26 cellular contexts compared by ENCODE assay signal in genomic region chrX:77949840-77950239, GRCh38. TPM values are rescaled to one million over a fixed set of nuclear protein-coding genes. Genes with fewer than 3 reads are reported as not detected.
A peak's percentile ranks its signal among the peaks of the same experiment; 100 is the strongest.
DNase-seq lines count a peak whose midpoint lies in the region; ATAC-seq, FAIRE-seq and TF ChIP-seq lines count a peak whose summit lies in the region.
"Had no signal": no experiment of that assay in that cellular context is flagged by ENCODE, and none has a peak within 500 bp of the region (broad histone marks: within the 10 kb centered on the region; RNA-seq: fewer than 3 reads in every experiment).

No MANE protein-coding gene starts in this region.

- H3K27ac ChIP-seq in Panc1 (ENCODE audit: low read length) = peak overlapping the region; percentile 39; the same call in 1 of the 2 replicates
- H3K27ac ChIP-seq in esophagus muscularis mucosa (replicated peaks in 1 of 4) = peak overlapping the region in 3 of 4 donors; percentile 46 to 58 (median 47)
- no peak overlapping the region for H3K27ac ChIP-seq in thyroid gland
- H3K27ac ChIP-seq: HL-60, SK-N-MC had no signal

- TF ChIP-seq POLR2A in esophagus muscularis mucosa (IDR thresholded peaks at IDR 0.05; ENCODE audit: low read depth) (no peak), thyroid gland (IDR thresholded peaks at IDR 0.05) (no peak)

- no peaks in the 10 kb centered on the region; the same call in 1 of the 2 replicates for H3K36me3 ChIP-seq in Panc1 (ENCODE audit: control insufficient read depth, insufficient read depth, low read length)
- H3K36me3 ChIP-seq in esophagus muscularis mucosa = no peaks in the 10 kb centered on the region
- H3K36me3 ChIP-seq in thyroid gland = no peaks in the 10 kb centered on the region

- H3K4me3 ChIP-seq in Panc1 (ENCODE audit: low read depth in 2 of 2, low read length in 2 of 2) (no peak overlapping the region), esophagus muscularis mucosa (no peak overlapping the region), thyroid gland (replicated peaks in 1 of 3) (no peak overlapping the region)
- H3K4me3 ChIP-seq: SK-N-MC had no signal

- no TSS peak for BruUV-seq in Panc1 (replicated peaks; lab: Mats Ljungman, UMichigan)

- H3K27me3 ChIP-seq in Panc1 (ENCODE audit: control insufficient read depth, insufficient read depth, low read length) = no peaks in the 10 kb centered on the region
- no peaks in the 10 kb centered on the region for H3K27me3 ChIP-seq in esophagus muscularis mucosa
- H3K27me3 ChIP-seq in thyroid gland = no peaks in the 10 kb centered on the region

- intact Hi-C loops in Panc1 (cut with micrococcal nuclease; ENCODE audit: unreplicated experiment) = no loop called here
- intact Hi-C loops in esophagus muscularis mucosa (cut with DNase I) = no loop called here
- intact Hi-C loops in thyroid gland (cut with DNase I) = no loop called here

- TF ChIP-seq EP300 in esophagus muscularis mucosa (IDR thresholded peaks at IDR 0.05) = no peak

- FAIRE-seq in GM19239 (lab: Jason Lieb, UNC) = peak; percentile 77
- FAIRE-seq: GM12891, GM18507, HTR-8/SVneo had no signal

- DNase-seq in GM19239 (ENCODE audit: insufficient read length, low spot score) = no peak
- DNase-seq in Panc1 (ENCODE audit: low read depth, low spot score) = no peak
- DNase-seq in esophagus muscularis mucosa (ENCODE audit: extremely low spot score) = no peak
- DNase-seq in thyroid gland = peak; percentile 68 to 77
- DNase-seq in DMS53 treated with DMSO at 0.1 percent for 48 hours (lab: John Stamatoyannopoulos, UW; ENCODE audit: unreplicated experiment) = no peak
- DNase-seq in activated CD4-positive, alpha-beta T cell treated with anti-CD3 and anti-CD28 coated beads, Interleukin-2, amount 50 U/mL, for 1 hour = no peak
- no peak for DNase-seq in pons (ENCODE audit: low spot score)
- DNase-seq: H7, Karpas-422, MM.1S, NCI-H1092 treated with DMSO at 0.1 percent for 48 hours, NCI-H146, NCI-H2081, NCI-H524, NCI-H82, OCI-M1, SHP77, T-cell had no signal

- H3K4me1 ChIP-seq in Panc1 (ENCODE audit: control insufficient read depth, insufficient read depth, low read length) (peaks cover 22% of the 10 kb centered on the region), esophagus muscularis mucosa (peaks cover 2 to 24% (median 10%) of the 10 kb centered on the region in 4 donors), thyroid gland (peaks cover 0 to 8% of the 10 kb centered on the region in 2 donors)

- WGBS in esophagus muscularis mucosa = 86% methylated on average over 2 of the region's 2 CpGs
- WGBS in thyroid gland, 2 donors = 36 to 44% methylated on average over 2 of the region's 2 CpGs

- ATAC-seq in Panc1 = no peak
- ATAC-seq: T-cell had no signal

- TF ChIP-seq CTCF in Panc1 (IDR thresholded peaks at IDR 0.05) = no peak
- no peak for TF ChIP-seq CTCF in esophagus muscularis mucosa (IDR thresholded peaks at IDR 0.05)
- no peak for TF ChIP-seq CTCF in thyroid gland (IDR thresholded peaks at IDR 0.05)

- POLR2A ChIA-PET in Panc1 (lab: Charles Lee) = no interaction called here

- in situ Hi-C loops in Panc1 (cut with HindIII; ENCODE audit: low pct_unique_long_range_greater_than_20kb, low sequenced_read_pairs) = no loop called here

- H3K9me3 ChIP-seq in Panc1 (ENCODE audit: control insufficient read depth, insufficient read depth, low read depth, low read length) (no peaks in the 10 kb centered on the region), esophagus muscularis mucosa (no peaks in the 10 kb centered on the region), thyroid gland (no peaks in the 10 kb centered on the region)

- CTCF ChIA-PET in Panc1 (lab: Charles Lee) = no interaction called here

RNA-seq across cellular contexts. Expression of gene PGAM4, which starts 19.6 kb away (rescaled TPM):
- total RNA-seq in Panc1 (2021; ENCODE audit: unreplicated experiment) (not detected), esophagus muscularis mucosa (not detected), thyroid gland (not detected)
- 1.3 TPM for polyA plus RNA-seq in Panc1 (2012; ENCODE audit: insufficient read length)
- total RNA-seq: RPMI7951, T-cell had no signal
- polyA plus RNA-seq: CD14-positive monocyte, IgD-negative memory B cell had no signal

RNA-seq across cellular contexts. Expression of gene ATP7A, which starts 39.3 kb away (rescaled TPM):
- 13.5 TPM for total RNA-seq in Panc1 (2021; ENCODE audit: unreplicated experiment)
- polyA plus RNA-seq in Panc1 (2012; ENCODE audit: insufficient read length) = 5.5 TPM
- 10 to 100 TPM; 10.7 to 14.1 (median 12.8) TPM for total RNA-seq in esophagus muscularis mucosa
- 10 to 100 TPM; 11.4 to 22.9 (median 14.4) TPM for total RNA-seq in thyroid gland

RNA-seq across cellular contexts. Expression of gene COX7B, which starts 50.6 kb away (rescaled TPM):
- total RNA-seq in Panc1 (2021; ENCODE audit: unreplicated experiment) = 352 TPM
- polyA plus RNA-seq in Panc1 (2012; ENCODE audit: insufficient read length) = 260 TPM
- 1,000 to 10,000 TPM in 1 of 4 donors, 100 to 1,000 TPM in 3; 247 to 1,033 (median 401) TPM for total RNA-seq in esophagus muscularis mucosa
- total RNA-seq in thyroid gland = 100 to 1,000 TPM; 283 to 627 (median 563) TPM

RNA-seq across cellular contexts. Expression of gene MAGT1, which starts 54.6 kb away (rescaled TPM):
- total RNA-seq in Panc1 (2021; ENCODE audit: unreplicated experiment) (60.0 TPM), esophagus muscularis mucosa (10 to 100 TPM; 20.8 to 33.0 (median 26.8) TPM), thyroid gland (100 to 1,000 TPM in 3 of 4 donors, 10 to 100 TPM in 1; 85.1 to 156 (median 109) TPM)
- 34.3 TPM for polyA plus RNA-seq in Panc1 (2012; ENCODE audit: insufficient read length)

Comparison
In these comparisons a context has a peak if more than half of its experiments do, and no peak if none do; other contexts are left out.
1. DNase-seq: peak in thyroid gland (2 of 2); none in GM19239 (single experiment), Panc1 (single experiment), esophagus muscularis mucosa (single experiment), DMS53 treated with DMSO at 0.1 percent for 48 hours (single experiment), activated CD4-positive, alpha-beta T cell treated with anti-CD3 and anti-CD28 coated beads, Interleukin-2, amount 50 U/mL, for 1 hour (single experiment) and pons (single experiment).
2. H3K27ac ChIP-seq: peak in Panc1 (single experiment) and esophagus muscularis mucosa (3 of 4); none in thyroid gland (0 of 3).